19 cellular contexts compared by ENCODE assay signal in genomic region chr11:117887431-117888139, GRCh38. TPM values are rescaled to one million over a fixed set of nuclear protein-coding genes. Genes with fewer than 3 reads are reported as not detected.
DNase-seq lines count a peak whose midpoint lies in the region; ATAC-seq and TF ChIP-seq lines count a peak whose summit lies in the region.
"Had no signal": no experiment of that assay in that cellular context is flagged by ENCODE, and none has a peak within 500 bp of the region (broad histone marks: within the 10 kb centered on the region; RNA-seq: fewer than 3 reads in every experiment).

No MANE protein-coding gene starts in this region.

- intact Hi-C loops in left ventricle myocardium superior (cut with micrococcal nuclease) = no loop called here
- intact Hi-C loops in uterus (cut with DNase I; ENCODE audit: low total_unique reads) = no loop called here
- intact Hi-C loops in right cardiac atrium (cut with DNase I) = no loop called here

- 65% methylated on average over 9 of the region's 9 CpGs for WGBS in mesenchymal stem cell
- 74% methylated on average over 9 of the region's 9 CpGs for WGBS in right cardiac atrium

- H3K4me2 ChIP-seq in mesenchymal stem cell (ENCODE audit: low read length, poor library complexity, severe bottlenecking) = no peak overlapping the region

- peaks cover 56% of the 10 kb centered on the region for H3K4me1 ChIP-seq in cardiac muscle cell (ENCODE audit: low read depth)
- H3K4me1 ChIP-seq in mesenchymal stem cell (ENCODE audit: control insufficient read depth, insufficient read depth, low read depth, low read length) = peaks cover 16% of the 10 kb centered on the region
- peaks cover 7 to 8% of the 10 kb centered on the region in 2 donors for H3K4me1 ChIP-seq in uterus
- peaks cover 2% of the 10 kb centered on the region for H3K4me1 ChIP-seq in right cardiac atrium (ENCODE audit: control insufficient read depth, insufficient read depth, low read length)
- H3K4me1 ChIP-seq: right lobe of liver had no signal

- peak overlapping the region; percentile 75 to 94 for H2BK12ac ChIP-seq in mesenchymal stem cell (ENCODE audit: low read length in 2 of 2)

- TF ChIP-seq CTCF in cardiac muscle cell (IDR thresholded peaks at IDR 0.05; ENCODE audit: low read depth, low read length) (no peak), uterus (IDR thresholded peaks at IDR 0.05) (no peak)

- no peak overlapping the region for H2BK5ac ChIP-seq in mesenchymal stem cell (ENCODE audit: low read depth, low read length, poor library complexity, severe bottlenecking)

- no peak overlapping the region for H3K9ac ChIP-seq in mesenchymal stem cell (ENCODE audit: low read length)

- peak overlapping the region; percentile 32 for H3K27ac ChIP-seq in cardiac muscle cell
- H3K27ac ChIP-seq in mesenchymal stem cell (ENCODE audit: low read length, poor library complexity, severe bottlenecking) = no peak overlapping the region
- peak overlapping the region; percentile 46 to 89 for H3K27ac ChIP-seq in uterus
- no peak overlapping the region for H3K27ac ChIP-seq in right cardiac atrium (ENCODE audit: low read length)
- H3K27ac ChIP-seq: brain microvascular endothelial cell, right lobe of liver had no signal

- H3K23ac ChIP-seq in mesenchymal stem cell (ENCODE audit: low read length in 2 of 2) = no peak overlapping the region

- peak overlapping the region; percentile 1 to 64 for H3K18ac ChIP-seq in mesenchymal stem cell (ENCODE audit: low read depth in 1 of 2, low read length in 2 of 2)

- H3K4me3 ChIP-seq in cardiac muscle cell (no peak overlapping the region), mesenchymal stem cell (ENCODE audit: insufficient read depth in 1 of 2, low read depth in 1 of 2, low read length in 2 of 2) (no peak overlapping the region), uterus (no peak overlapping the region), right cardiac atrium (ENCODE audit: low read length) (no peak overlapping the region)
- H3K4me3 ChIP-seq: right lobe of liver had no signal

- no peak overlapping the region for H2AFZ ChIP-seq in mesenchymal stem cell (ENCODE audit: low read depth, low read length)

- no peak for ATAC-seq in left ventricle myocardium superior
- ATAC-seq in right cardiac atrium = no peak
- no peak for ATAC-seq in HG03135 (IDR thresholded peaks at IDR 0.05; ENCODE audit: unreplicated experiment)
- ATAC-seq: left cardiac atrium, right lobe of liver had no signal

- peak overlapping the region; percentile 66 for H4K8ac ChIP-seq in mesenchymal stem cell (ENCODE audit: low read length)

- peak in 1 of 2 donors; percentile 61 for DNase-seq in cardiac muscle cell (ENCODE audit: low read depth in 1 of 2, low spot score in 1 of 2)
- DNase-seq in left ventricle myocardium superior = no peak
- DNase-seq in NCI-H526 (lab: John Stamatoyannopoulos, UW) = peak; percentile 100
- no peak for DNase-seq in mesenchymal stem cell
- peak in 1 of 2 donors; percentile 15 for DNase-seq in uterus
- no peak for DNase-seq in activated CD4-positive, alpha-beta T cell treated with anti-CD3 and anti-CD28 coated beads for 1 hour
- DNase-seq in right cardiac atrium = no peak
- DNase-seq: activated CD4-positive, alpha-beta T cell treated with anti-CD3 and anti-CD28 coated beads, Interleukin-2, amount 50 U/mL, for 1 hour; activated naive CD8-positive, alpha-beta T cell treated with anti-CD3 and anti-CD28 coated beads, Interleukin-2, amount 10 ng/mL, durations not matched to agents 7 days and 5 days; activated T-cell treated with anti-CD3 and anti-CD28 coated beads, Interleukin-2, amount 50 U/mL, for 1 hour; brain microvascular endothelial cell; CD4-positive, alpha-beta memory T cell; IMR-90; left cardiac atrium; MM.1S; NCI-H2081 treated with DMSO at 0.1 percent for 48 hours had no signal

- TF ChIP-seq POLR2A in uterus (IDR thresholded peaks at IDR 0.05) = no peak

- no peak overlapping the region for H2AK5ac ChIP-seq in mesenchymal stem cell (ENCODE audit: low read length, severe bottlenecking)

- H2BK15ac ChIP-seq in mesenchymal stem cell (ENCODE audit: low read depth, poor library complexity, severe bottlenecking) = peak overlapping the region; percentile 62

- peak overlapping the region; percentile 27 to 68 for H3K4ac ChIP-seq in mesenchymal stem cell (ENCODE audit: low read depth in 1 of 2, low read length in 2 of 2)

- H3K14ac ChIP-seq in mesenchymal stem cell (ENCODE audit: low read length in 2 of 2) = peak overlapping the region in 1 of 2 experiments; percentile 63

- H3K36me3 ChIP-seq in cardiac muscle cell (no peaks in the 10 kb centered on the region), mesenchymal stem cell (ENCODE audit: control insufficient read depth in 1 of 2, insufficient read depth in 2 of 2, low read depth in 1 of 2, low read length in 2 of 2) (no peaks in the 10 kb centered on the region), uterus (no peaks in the 10 kb centered on the region)
- H3K36me3 ChIP-seq: brain microvascular endothelial cell, right lobe of liver had no signal

- H4K91ac ChIP-seq in mesenchymal stem cell (ENCODE audit: low read length) = peak overlapping the region; percentile 34

- H3K27me3 ChIP-seq in cardiac muscle cell (peaks cover 5% of the 10 kb centered on the region), mesenchymal stem cell (ENCODE audit: control insufficient read depth in 1 of 2, insufficient read depth in 1 of 2, low read length in 2 of 2) (no peaks in the 10 kb centered on the region), uterus (no peaks in the 10 kb centered on the region), right cardiac atrium (ENCODE audit: control insufficient read depth, insufficient read depth) (no peaks in the 10 kb centered on the region)
- H3K27me3 ChIP-seq: brain microvascular endothelial cell, right lobe of liver had no signal

- H3K79me1 ChIP-seq in mesenchymal stem cell (replicated peaks; ENCODE audit: low read length, poor library complexity, severe bottlenecking) = no peaks in the 10 kb centered on the region

- H3K9me3 ChIP-seq in cardiac muscle cell (ENCODE audit: low read depth) (no peaks in the 10 kb centered on the region), mesenchymal stem cell (ENCODE audit: control insufficient read depth, low read length) (no peaks in the 10 kb centered on the region), uterus (no peaks in the 10 kb centered on the region), right cardiac atrium (ENCODE audit: control insufficient read depth, low read length) (no peaks in the 10 kb centered on the region)
- H3K9me3 ChIP-seq: right lobe of liver had no signal

- H2BK120ac ChIP-seq in mesenchymal stem cell (ENCODE audit: low read depth, low read length) = peak overlapping the region; percentile 71

RNA-seq across cellular contexts. Expression of gene FXYD6, which starts 11.1 kb away (rescaled TPM):
- total RNA-seq in cardiac muscle cell (324 and 403 TPM in 2 replicates), left ventricle myocardium superior (35.4 TPM), uterus (100 to 1,000 TPM in 3 of 4 donors, 10 to 100 TPM in 1; 85.3 to 307 (median 192) TPM), right cardiac atrium (10 to 100 TPM; 36.1 to 47.8 (median 40.9) TPM)
- polyA plus RNA-seq in cardiac muscle cell (310 and 541 TPM in 2 replicates), right cardiac atrium (54.1 TPM)
- polyA plus RNA-seq in mesenchymal stem cell (2013, experiment 1 of 2) = 52.5 TPM
- polyA plus RNA-seq in mesenchymal stem cell (2013, experiment 2 of 2) = 53.1 TPM
- total RNA-seq: CD4-positive, alpha-beta memory T cell; IMR-90 had no signal

RNA-seq across cellular contexts. Expression of gene TMPRSS13, which starts 41.6 kb away (rescaled TPM):
- total RNA-seq in cardiac muscle cell = 0.04 and 0.66 TPM in 2 replicates
- 0.40 TPM in 1 of 2 replicates, not detected in the other for polyA plus RNA-seq in cardiac muscle cell
- total RNA-seq in left ventricle myocardium superior = 0.15 TPM
- not detected for polyA plus RNA-seq in mesenchymal stem cell (2013, experiment 1 of 2)
- polyA plus RNA-seq in mesenchymal stem cell (2013, experiment 2 of 2) = not detected
- total RNA-seq in uterus = under 1 TPM in 3 of 4 donors, not detected in 1; 0.15 to 0.90 (median 0.51) TPM
- total RNA-seq in right cardiac atrium = under 1 TPM in 1 of 4 donors, not detected in 3; 0.11 TPM
- polyA plus RNA-seq in right cardiac atrium = 0.07 TPM
- total RNA-seq: dermis microvascular lymphatic vessel endothelial cell, IMR-90 had no signal
- polyA plus RNA-seq: IMR-90 had no signal

Comparison
In these comparisons a context has a peak if more than half of its experiments do, and no peak if none do; other contexts are left out.
1. H3K27ac ChIP-seq: peak in cardiac muscle cell (single experiment) and uterus (2 of 2); none in mesenchymal stem cell (single experiment) and right cardiac atrium (single experiment).
2. DNase-seq: peak in NCI-H526 (2 of 2); none in left ventricle myocardium superior (single experiment), mesenchymal stem cell (single experiment), activated CD4-positive, alpha-beta T cell treated with anti-CD3 and anti-CD28 coated beads for 1 hour (single experiment) and right cardiac atrium (0 of 3).